In genomic region chr7:107286751-107287621, GRCh38 we compare ENCODE assay signal across 22 cellular contexts.
DNase-seq lines count a peak whose midpoint lies in the region; ATAC-seq, FAIRE-seq and TF ChIP-seq lines count a peak whose summit lies in the region.
"Had no signal": no experiment of that assay in that cellular context is flagged by ENCODE, and none has a peak within 500 bp of the region (broad histone marks: within the 10 kb centered on the region; RNA-seq: fewer than 3 reads in every experiment).

No MANE protein-coding gene starts in this region.

- H3K36me3 ChIP-seq in heart right ventricle = peaks cover 0 to 29% (median 0%) of the 10 kb centered on the region in 9 donors
- H3K36me3 ChIP-seq in effector memory CD4-positive, alpha-beta T cell (ENCODE audit: control insufficient read depth, insufficient read depth, low read length) = peaks cover 4% of the 10 kb centered on the region

- H3K9me3 Mint-ChIP-seq in HFFc6 = no peaks in the 10 kb centered on the region
- H3K9me3 Mint-ChIP-seq: nephron; stimulated activated naive CD8-positive, alpha-beta T cell treated with anti-CD3 and anti-CD28 coated beads, Interleukin-15, amount 100 ng/mL, for 72 hours had no signal

- FAIRE-seq in A204.1 (lab: Jason Lieb, UNC) = peak; percentile 56
- FAIRE-seq: bronchial epithelial cell had no signal

- H3K4me3 Mint-ChIP-seq in HFFc6 = no peak overlapping the region
- H3K4me3 Mint-ChIP-seq: mesothelial cell of epicardium; nephron; stimulated activated naive CD8-positive, alpha-beta T cell treated with anti-CD3 and anti-CD28 coated beads, Interleukin-15, amount 100 ng/mL, for 72 hours had no signal

- TF ChIP-seq CTCF in heart right ventricle (IDR thresholded peaks at IDR 0.05) = no peak
- no peak for TF ChIP-seq CTCF in HFFc6 (IDR thresholded peaks at IDR 0.05)

- intact Hi-C loops in heart right ventricle (cut with DNase I) = loop anchor here in 5 of 10 donors (5.0 to 10.0 kb wide), 5 partner anchors 62 to 180 kb away; no protein-coding TSS in a partner anchor

- H3K27ac Mint-ChIP-seq in HFFc6 = no peak overlapping the region
- H3K27ac Mint-ChIP-seq: mesothelial cell of epicardium, nephron had no signal

- DNase-seq in cerebellar cortex (ENCODE audit: low spot score) (peak; percentile 31), heart right ventricle (peak in 1 of 2 donors; percentile 42), putamen (ENCODE audit: low spot score) (peak; percentile 5), NCI-H774 (lab: John Stamatoyannopoulos, UW) (no peak), HFFc6 (no peak), NCI-H2081 (lab: John Stamatoyannopoulos, UW) (no peak)
- no peak for DNase-seq in effector memory CD4-positive, alpha-beta T cell
- DNase-seq: 8988T; activated CD4-positive, alpha-beta T cell treated with anti-CD3 and anti-CD28 coated beads for 48 hours; activated gamma-delta T cell; left colon; NCI-H146; NCI-H69; posterior cingulate gyrus; spleen; stimulated activated CD4-positive, alpha-beta T cell treated with anti-CD3 and anti-CD28 coated beads, Interleukin-4, amount 100 ng/mL, for 4 hours; stimulated activated naive CD8-positive, alpha-beta T cell treated with anti-CD3 and anti-CD28 coated beads, Interleukin-15, amount 100 ng/mL, for 72 hours had no signal

- peaks cover 0 to 24% (median 14%) of the 10 kb centered on the region in 9 donors for H3K4me1 ChIP-seq in heart right ventricle
- H3K4me1 ChIP-seq in effector memory CD4-positive, alpha-beta T cell (ENCODE audit: control insufficient read depth, insufficient read depth, low read length, poor library complexity, severe bottlenecking) = no peaks in the 10 kb centered on the region
- H3K4me1 ChIP-seq: spleen had no signal

- H3K27me3 ChIP-seq in heart right ventricle = no peaks in the 10 kb centered on the region
- no peaks in the 10 kb centered on the region for H3K27me3 ChIP-seq in effector memory CD4-positive, alpha-beta T cell (replicated peaks; ENCODE audit: control insufficient read depth, insufficient read depth, low read length, poor library complexity, severe bottlenecking)
- H3K27me3 ChIP-seq: spleen had no signal

- no peaks in the 10 kb centered on the region for H3K27me3 Mint-ChIP-seq in HFFc6 (ENCODE audit: insufficient read depth)
- H3K27me3 Mint-ChIP-seq: stimulated activated naive CD8-positive, alpha-beta T cell treated with anti-CD3 and anti-CD28 coated beads, Interleukin-15, amount 100 ng/mL, for 72 hours had no signal

- H3K4me1 Mint-ChIP-seq in HFFc6 (ENCODE audit: low read depth) = peaks cover 9% of the 10 kb centered on the region
- H3K4me1 Mint-ChIP-seq: mesothelial cell of epicardium; nephron; stimulated activated naive CD8-positive, alpha-beta T cell treated with anti-CD3 and anti-CD28 coated beads, Interleukin-15, amount 100 ng/mL, for 72 hours had no signal

- H3K36me3 Mint-ChIP-seq in HFFc6 (ENCODE audit: low read depth) = peaks cover 6% of the 10 kb centered on the region; the same call in 1 of the 2 replicates

- 57 to 65% methylated on average over 4 of the region's 4 CpGs for WGBS in heart right ventricle, 2 donors

- peak overlapping the region; percentile 48 to 83 (median 70) for H3K27ac ChIP-seq in heart right ventricle
- no peak overlapping the region for H3K27ac ChIP-seq in effector memory CD4-positive, alpha-beta T cell (ENCODE audit: insufficient read depth, low read length, poor library complexity, severe bottlenecking)
- H3K27ac ChIP-seq: epithelial cell of prostate, spleen had no signal

- H3K4me3 ChIP-seq in heart right ventricle = no peak overlapping the region
- H3K4me3 ChIP-seq in effector memory CD4-positive, alpha-beta T cell (ENCODE audit: insufficient read depth, low read depth, low read length, poor library complexity, severe bottlenecking) = no peak overlapping the region
- H3K4me3 ChIP-seq: spleen had no signal

- H3K9me3 ChIP-seq in heart right ventricle = no peaks in the 10 kb centered on the region
- H3K9me3 ChIP-seq in effector memory CD4-positive, alpha-beta T cell (ENCODE audit: control insufficient read depth, low read length) = no peaks in the 10 kb centered on the region
- H3K9me3 ChIP-seq: spleen had no signal

- ATAC-seq in heart right ventricle = peak; percentile 52 to 85 (median 68)
- ATAC-seq: left colon; stimulated activated naive CD8-positive, alpha-beta T cell treated with anti-CD3 and anti-CD28 coated beads, Interleukin-15, amount 100 ng/mL, for 72 hours had no signal

Comparison
In these comparisons a context has a peak if more than half of its experiments do, and no peak if none do; other contexts are left out.
1. DNase-seq: peak in cerebellar cortex (single experiment) and putamen (single experiment); none in NCI-H774 (single experiment), HFFc6 (single experiment), effector memory CD4-positive, alpha-beta T cell (0 of 3) and NCI-H2081 (0 of 2).